In genomic region chr16:86508947-86509758, GRCh38 we compare ENCODE assay signal across 8 cellular contexts. TPM values are rescaled to one million over a fixed set of nuclear protein-coding genes. Genes with fewer than 3 reads are reported as not detected.
DNase-seq lines count a peak whose midpoint lies in the region; ATAC-seq, FAIRE-seq and TF ChIP-seq lines count a peak whose summit lies in the region.

No MANE protein-coding gene starts in this region.

- no peak overlapping the region for H2AFZ ChIP-seq in OCI-LY7 (ENCODE audit: low read length)

- DNase-seq in Calu3 (peak; percentile 49), LNCaP clone FGC (ENCODE audit: low read depth) (no peak), MCF 10A (ENCODE audit: unreplicated experiment) (peak; percentile 12), left colon (peak in 1 of 2 donors; percentile 61), OCI-LY7 (ENCODE audit: low spot score) (no peak), D721Med (ENCODE audit: insufficient read length, low spot score) (no peak)

- H3K4me1 ChIP-seq in subcutaneous abdominal adipose tissue (ENCODE audit: control insufficient read depth in 5 of 5, insufficient read depth in 5 of 5, low read length in 5 of 5), result peaks cover 4 to 42% (median 40%) of the 10 kb centered on the region in 5 donors
- no peaks in the 10 kb centered on the region for H3K4me1 ChIP-seq in OCI-LY7 (ENCODE audit: insufficient read depth, low read length, poor library complexity, severe bottlenecking)

- no TSS peak for BruUV-seq in Calu3 (replicated peaks; lab: Mats Ljungman, UMichigan)
- no TSS peak for BruUV-seq in MCF 10A (replicated peaks; lab: Mats Ljungman, UMichigan)
- no TSS peak for BruUV-seq in OCI-LY7 (replicated peaks; lab: Mats Ljungman, UMichigan)

- H3K9me3 Mint-ChIP-seq in Calu3 (ENCODE audit: low read depth, unreplicated experiment) (no peaks in the 10 kb centered on the region), MCF 10A (ENCODE audit: unreplicated experiment) (no peaks in the 10 kb centered on the region)

- no peak overlapping the region for H3K4me2 ChIP-seq in OCI-LY7 (ENCODE audit: low read length)

- H3K36me3 ChIP-seq in subcutaneous abdominal adipose tissue (ENCODE audit: control insufficient read depth in 5 of 5, insufficient read depth in 5 of 5, low read length in 5 of 5), result no peaks in the 10 kb centered on the region
- no peaks in the 10 kb centered on the region for H3K36me3 ChIP-seq in OCI-LY7 (ENCODE audit: insufficient read depth, low read length)

- CTCF ChIA-PET in Calu3 (lab: Charles Lee), result no interaction called here
- CTCF ChIA-PET in MCF 10A (lab: Yijun Ruan, JAX), result no interaction called here
- CTCF ChIA-PET in OCI-LY7 (lab: Charles Lee; ENCODE audit: unreplicated experiment), result no interaction called here

- no peak overlapping the region for H3K9ac ChIP-seq in subcutaneous abdominal adipose tissue (ENCODE audit: low read length in 5 of 5)

- H4K20me1 ChIP-seq in OCI-LY7 (ENCODE audit: insufficient read depth, low read length), result no peaks in the 10 kb centered on the region

- H3K27ac Mint-ChIP-seq in Calu3 (ENCODE audit: unreplicated experiment), result no peak overlapping the region
- H3K27ac Mint-ChIP-seq in MCF 10A (ENCODE audit: low read depth, unreplicated experiment), result no peak overlapping the region

- peaks cover 62 to 79% (median 71%) of the 10 kb centered on the region in 5 donors for H3K27me3 ChIP-seq in subcutaneous abdominal adipose tissue (ENCODE audit: control insufficient read depth in 5 of 5, insufficient read depth in 4 of 5, low read length in 5 of 5)

- H3K9me3 ChIP-seq in subcutaneous abdominal adipose tissue (ENCODE audit: control insufficient read depth in 5 of 5, low read length in 5 of 5), result no peaks in the 10 kb centered on the region
- H3K9me3 ChIP-seq in OCI-LY7 (ENCODE audit: low read length), result no peaks in the 10 kb centered on the region

- TF ChIP-seq CTCF in Calu3 (IDR thresholded peaks at IDR 0.05; ENCODE audit: unreplicated experiment) (no peak), LNCaP clone FGC (IDR thresholded peaks at IDR 0.05; ENCODE audit: control insufficient read depth, extremely low read depth, insufficient read depth) (no peak), MCF 10A (IDR thresholded peaks at IDR 0.05; ENCODE audit: unreplicated experiment) (no peak), OCI-LY7 (conservative IDR thresholded peaks at IDR 0.05; ENCODE audit: low read length) (no peak), D721Med (IDR thresholded peaks at IDR 0.05; ENCODE audit: insufficient read depth, missing control alignments) (no peak)

- POLR2A ChIA-PET in MCF 10A (lab: Yijun Ruan, JAX), result interaction anchor here (0.5 kb wide), 1 partner anchor 330 kb away, joined by 3 read pairs; no protein-coding TSS in a partner anchor
- POLR2A ChIA-PET in OCI-LY7 (lab: Charles Lee), result no interaction called here

- H3K79me2 ChIP-seq in OCI-LY7 (ENCODE audit: insufficient read depth, low read depth, low read length), result no peaks in the 10 kb centered on the region

- H3K9me2 ChIP-seq in OCI-LY7 (ENCODE audit: insufficient read depth, low read length), result no peaks in the 10 kb centered on the region

- no peak for FAIRE-seq in D721Med (lab: Jason Lieb, UNC)

- no peaks in the 10 kb centered on the region for H3K4me1 Mint-ChIP-seq in Calu3 (ENCODE audit: low read depth, unreplicated experiment)
- H3K4me1 Mint-ChIP-seq in MCF 10A (ENCODE audit: insufficient read depth, unreplicated experiment), result peaks cover 8% of the 10 kb centered on the region

- peaks cover 8% of the 10 kb centered on the region for H3K36me3 Mint-ChIP-seq in Calu3 (ENCODE audit: insufficient read depth, unreplicated experiment)
- no peaks in the 10 kb centered on the region for H3K36me3 Mint-ChIP-seq in MCF 10A (ENCODE audit: insufficient read depth, unreplicated experiment)

- no peak overlapping the region for H3K27ac ChIP-seq in subcutaneous abdominal adipose tissue (ENCODE audit: low read depth, low read length)
- H3K27ac ChIP-seq in OCI-LY7 (ENCODE audit: low read depth, low read length, poor library complexity, severe bottlenecking), result no peak overlapping the region

- H3K27me3 Mint-ChIP-seq in Calu3 (ENCODE audit: unreplicated experiment), result peaks cover 97% of the 10 kb centered on the region
- H3K27me3 Mint-ChIP-seq in MCF 10A (ENCODE audit: insufficient read depth, unreplicated experiment), result peaks cover 72% of the 10 kb centered on the region

- intact Hi-C loops in Calu3 (cut with micrococcal nuclease; ENCODE audit: unreplicated experiment) (no loop called here), MCF 10A (cut with micrococcal nuclease) (no loop called here), left colon (cut with DNase I, micrococcal nuclease) (no loop called here), OCI-LY7 (cut with micrococcal nuclease; ENCODE audit: unreplicated experiment) (no loop called here)

- H3K4me3 Mint-ChIP-seq in Calu3 (ENCODE audit: low read depth, unreplicated experiment) (peak overlapping the region; percentile 78), MCF 10A (ENCODE audit: unreplicated experiment) (peak overlapping the region; percentile 72)

- ATAC-seq in left colon, result peak; percentile 53
- ATAC-seq in GM18858 (IDR thresholded peaks at IDR 0.05; ENCODE audit: unreplicated experiment), result no peak

- H3K4me3 ChIP-seq in LNCaP clone FGC (ENCODE audit: low read depth, low read length) (peak overlapping the region; percentile 39), subcutaneous abdominal adipose tissue (ENCODE audit: low read depth in 1 of 5, low read length in 5 of 5) (peak overlapping the region; percentile 67 to 86 (median 72)), OCI-LY7 (ENCODE audit: low read depth, low read length, poor library complexity, severe bottlenecking) (no peak overlapping the region)

RNA-seq across cellular contexts. Expression of gene FOXF1, which starts 1.2 kb away (rescaled TPM):
- total RNA-seq in Calu3 (2022) (not detected in 2 replicates), MCF 10A (2022) (not detected in 2 replicates), left colon (10 to 100 TPM in 1 of 2 donors, 1 to 10 TPM in 1; 4.9 to 13.7 TPM), OCI-LY7 (2022) (not detected in 2 replicates)
- total RNA-seq in OCI-LY7 (2014; rRNA removed; shearing (Covaris generic)), result not detected in 2 replicates

RNA-seq across cellular contexts. Expression of gene MTHFSD, which starts 45.9 kb away (rescaled TPM):
- 47.8 and 48.9 TPM in 2 replicates for total RNA-seq in Calu3 (2022)
- 30.7 and 39.1 TPM in 2 replicates for total RNA-seq in MCF 10A (2022)
- total RNA-seq in left colon, result 10 to 100 TPM; 18.6 to 23.3 TPM
- 12.2 and 15.0 TPM in 2 replicates for total RNA-seq in OCI-LY7 (2014; rRNA removed; shearing (Covaris generic))
- 26.0 and 33.5 TPM in 2 replicates for total RNA-seq in OCI-LY7 (2022)

RNA-seq across cellular contexts. Expression of gene FOXC2, which starts 57.5 kb away (rescaled TPM):
- total RNA-seq in Calu3 (2022), result 8.7 and 10.9 TPM in 2 replicates
- 16.8 and 22.5 TPM in 2 replicates for total RNA-seq in MCF 10A (2022)
- under 1 TPM; 0.34 TPM for total RNA-seq in left colon
- not detected in 2 replicates for total RNA-seq in OCI-LY7 (2014; rRNA removed; shearing (Covaris generic))
- total RNA-seq in OCI-LY7 (2022), result 0.15 TPM in 1 of 2 replicates, not detected in the other

Comparison
In these comparisons a context has a peak if more than half of its experiments do, and no peak if none do; other contexts are left out.
1. DNase-seq: peak in Calu3 (single experiment) and MCF 10A (single experiment); none in LNCaP clone FGC (single experiment), OCI-LY7 (single experiment) and D721Med (single experiment).